In genomic region chr2:99503662-99504416, GRCh38 we compare ENCODE assay signal across 8 cellular contexts. TPM values are rescaled to one million over a fixed set of nuclear protein-coding genes. Genes with fewer than 3 reads are reported as not detected.
DNase-seq lines count a peak whose midpoint lies in the region; ATAC-seq, FAIRE-seq and TF ChIP-seq lines count a peak whose summit lies in the region.
"Not testable (repeated sequence)": the region's sequence is repeated elsewhere in the genome, so short reads cannot be mapped to it uniquely, and the experiment has no call there.

No MANE protein-coding gene starts in this region.

- in situ Hi-C loops in transverse colon (cut with MboI; ENCODE audit: low pct_ligation_motif_present in 1 of 4, low pct_unique_long_range_greater_than_20kb in 1 of 4, low sequenced_read_pairs in 3 of 4), result not testable (repeated sequence)

- POLR2A ChIA-PET in RWPE1 (lab: Yijun Ruan, JAX; ENCODE audit: low non-redundant PET), result not testable (repeated sequence)

- H3K4me3 ChIP-seq in bronchial epithelial cell (ENCODE audit: low read depth, low read length); mucosa of descending colon; transverse colon: not testable (repeated sequence)

- H3K4me1 ChIP-seq in foreskin keratinocyte, result peaks cover 13% of the 10 kb centered on the region
- not testable (repeated sequence) for H3K4me1 ChIP-seq in mucosa of descending colon (ENCODE audit: low read depth); transverse colon

- peak; percentile 19 for ATAC-seq in activated T-helper 17 cell treated with anti-CD3 and anti-CD28 coated beads, Interleukin-2, amount 50 U/mL, for 72 hours (replicated peaks)
- ATAC-seq in foreskin keratinocyte (peak; percentile 88), mucosa of descending colon (peak; percentile 71)

- H3K9me3 ChIP-seq in mucosa of descending colon, transverse colon: not testable (repeated sequence)

- not testable (repeated sequence) for H3K36me3 ChIP-seq in bronchial epithelial cell (ENCODE audit: control insufficient read depth, insufficient read depth, low read length); mucosa of descending colon (ENCODE audit: low read depth); transverse colon

- not testable (repeated sequence) for TF ChIP-seq CTCF in RWPE1 (conservative IDR thresholded peaks at IDR 0.05; ENCODE audit: low read depth); bronchial epithelial cell (IDR thresholded peaks at IDR 0.05; ENCODE audit: insufficient read depth, low read length, severe bottlenecking); foreskin keratinocyte (conservative IDR thresholded peaks at IDR 0.05); mucosa of descending colon (IDR thresholded peaks at IDR 0.05); transverse colon (IDR thresholded peaks at IDR 0.05)

- intact Hi-C loops in mucosa of descending colon (cut with DNase I, micrococcal nuclease); transverse colon (cut with DNase I; ENCODE audit: low total_unique reads): not testable (repeated sequence)

- 43 to 62% methylated on average over 3 to 8 of the region's 8 CpGs for WGBS in transverse colon (ENCODE audit: low coverage in 1 of 2), 2 donors

- not testable (repeated sequence) for TF ChIP-seq POLR2A in transverse colon (IDR thresholded peaks at IDR 0.05)

- not testable (repeated sequence) for FAIRE-seq in bronchial epithelial cell (lab: Jason Lieb, UNC)

- peak overlapping the region; percentile 5 for H3K4me3 Mint-ChIP-seq in activated T-helper 17 cell treated with anti-CD3 and anti-CD28 coated beads, Interleukin-2, amount 50 U/mL, for 72 hours

- H3K27ac ChIP-seq in RWPE1, result not testable (repeated sequence)
- peak overlapping the region; percentile 90 for H3K27ac ChIP-seq in foreskin keratinocyte
- H3K27ac ChIP-seq in transverse colon, result peak overlapping the region; percentile 50 to 64 (median 54)

- H3K27me3 ChIP-seq in bronchial epithelial cell (ENCODE audit: control insufficient read depth, insufficient read depth, low read length); foreskin keratinocyte: not testable (repeated sequence)
- peaks cover 12% of the 10 kb centered on the region for H3K27me3 ChIP-seq in transverse colon

- DNase-seq in DMS153 (lab: John Stamatoyannopoulos, UW) (peak; percentile 15), NCI-H1436 (lab: John Stamatoyannopoulos, UW) (peak; percentile 64), RWPE1 (ENCODE audit: low spot score) (peak; percentile 59), bronchial epithelial cell (ENCODE audit: low read depth) (peak; percentile 91), foreskin keratinocyte (peak; percentile 80 to 96), mucosa of descending colon (peak in 1 of 3 donors; percentile 32), transverse colon (peak; percentile 19)

- TF ChIP-seq EP300 in transverse colon (IDR thresholded peaks at IDR 0.05; ENCODE audit: low read depth), result not testable (repeated sequence)

- peaks cover 18% of the 10 kb centered on the region for H3K27me3 Mint-ChIP-seq in activated T-helper 17 cell treated with anti-CD3 and anti-CD28 coated beads, Interleukin-2, amount 50 U/mL, for 72 hours

- not testable (repeated sequence) for H3K9me3 Mint-ChIP-seq in activated T-helper 17 cell treated with anti-CD3 and anti-CD28 coated beads, Interleukin-2, amount 50 U/mL, for 72 hours

- CTCF ChIA-PET in RWPE1 (lab: Yijun Ruan, JAX), result interaction anchor here (0.6 kb wide), 1 partner anchor 1822 kb away, joined by 3 read pairs; no protein-coding TSS in a partner anchor

- H3K27ac Mint-ChIP-seq in activated T-helper 17 cell treated with anti-CD3 and anti-CD28 coated beads, Interleukin-2, amount 50 U/mL, for 72 hours, result peak overlapping the region; percentile 6

- H3K4me1 Mint-ChIP-seq in activated T-helper 17 cell treated with anti-CD3 and anti-CD28 coated beads, Interleukin-2, amount 50 U/mL, for 72 hours, result not testable (repeated sequence)

- not testable (repeated sequence) for H3K36me3 Mint-ChIP-seq in activated T-helper 17 cell treated with anti-CD3 and anti-CD28 coated beads, Interleukin-2, amount 50 U/mL, for 72 hours (ENCODE audit: low read depth)

RNA-seq across cellular contexts. Expression of gene REV1, which starts 14.0 kb away (rescaled TPM):
- 10 to 100 TPM; 33.1 to 40.1 TPM for total RNA-seq in activated T-helper 17 cell treated with anti-CD3 and anti-CD28 coated beads, Interleukin-2, amount 50 U/mL, for 72 hours
- 38.2 and 44.8 TPM in 2 replicates for total RNA-seq in bronchial epithelial cell
- total RNA-seq in foreskin keratinocyte, result 30.2 and 31.9 TPM in 2 replicates
- polyA plus RNA-seq in foreskin keratinocyte, result 7.1 and 9.1 TPM in 2 replicates
- 10 to 100 TPM; 40.2 to 53.4 (median 50.7) TPM for total RNA-seq in mucosa of descending colon
- total RNA-seq in transverse colon, result 100 to 1,000 TPM in 2 of 4 donors, 10 to 100 TPM in 2; 23.2 to 199 (median 73.5) TPM

Comparison
In these comparisons a context has a peak if more than half of its experiments do, and no peak if none do; other contexts are left out.
1. ATAC-seq: peak in every context shown above with its lines; median percentile 88 in foreskin keratinocyte; 71 in mucosa of descending colon; 19 in activated T-helper 17 cell treated with anti-CD3 and anti-CD28 coated beads, Interleukin-2, amount 50 U/mL, for 72 hours.